In the genomic region with DNA sequence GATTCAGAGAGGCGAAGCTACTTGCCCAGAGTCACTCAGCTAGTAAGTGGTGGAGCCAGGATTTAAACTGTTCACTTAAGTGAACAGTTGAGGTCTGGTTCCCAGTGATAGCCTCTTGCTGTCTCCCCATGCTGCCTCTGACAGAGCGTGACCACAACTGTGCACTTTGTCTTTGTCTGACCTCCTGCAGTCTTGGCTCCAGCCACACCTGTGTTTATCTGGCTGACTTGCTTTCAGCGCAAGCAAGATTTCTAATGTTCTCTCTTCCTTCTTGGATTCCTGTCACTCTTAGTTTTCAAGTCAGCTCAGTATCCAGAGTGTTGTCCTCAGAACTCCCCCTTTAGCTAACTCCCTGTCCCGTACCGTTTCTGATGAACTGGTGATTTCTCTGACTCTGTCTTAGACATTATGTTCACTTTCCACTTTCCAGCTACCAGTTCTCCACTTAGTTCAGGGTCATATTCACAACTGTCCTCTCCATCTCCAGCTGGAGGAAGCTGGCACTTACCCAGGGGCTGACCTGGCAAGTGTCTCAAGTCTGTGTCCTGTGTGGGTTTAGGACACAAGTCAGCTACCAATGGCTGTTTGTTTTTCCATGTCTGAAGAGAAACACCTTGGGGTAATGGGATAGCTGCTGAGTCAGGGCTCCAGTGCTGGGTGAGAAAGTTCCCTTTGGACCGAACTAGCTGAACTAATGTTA, we compare ENCODE assay signal across 17 cellular contexts.
A peak's percentile ranks its signal among the peaks of the same experiment; 100 is the strongest.
DNase-seq lines count a peak whose midpoint lies in the region; ATAC-seq and TF ChIP-seq lines count a peak whose summit lies in the region.
"Had no signal": no experiment of that assay in that cellular context is flagged by ENCODE, and none has a peak within 500 bp of the region (broad histone marks: within the 10 kb centered on the region; RNA-seq: fewer than 3 reads in every experiment).

No MANE protein-coding gene starts in this region.

- peak overlapping the region; percentile 15 for H3K27ac ChIP-seq in parathyroid adenoma
- H3K27ac ChIP-seq: neural progenitor cell, skin epidermis had no signal

- H3K79me2 ChIP-seq in parathyroid adenoma, result no peaks in the 10 kb centered on the region

- peak; percentile 47 for DNase-seq in DMS79 (lab: John Stamatoyannopoulos, UW)
- DNase-seq in NCI-H146 treated with DMSO at 0.1 percent for 48 hours (lab: John Stamatoyannopoulos, UW; ENCODE audit: unreplicated experiment), result peak; percentile 39
- peak; percentile 24 for DNase-seq in ecto neural progenitor cell (ENCODE audit: low spot score)
- DNase-seq in stimulated activated CD4-positive, alpha-beta T cell treated with anti-CD3 and anti-CD28 coated beads, Interleukin-12 subunit alpha, Interleukin-12 subunit beta, amount 100 ng/mL, for 4 hours, result no peak
- DNase-seq in NCI-H1694 treated with DMSO at 0.1 percent for 48 hours (lab: John Stamatoyannopoulos, UW), result no peak
- DNase-seq in amygdala (lab: John Stamatoyannopoulos, UW), result no peak
- DNase-seq: activated CD4-positive, CD25-positive, alpha-beta regulatory T cell treated with anti-CD3 and anti-CD28 coated beads, Interleukin-2, amount 50 U/mL, for 72 hours; activated naive CD4-positive, alpha-beta T cell treated with anti-CD3 and anti-CD28 coated beads, Interleukin-2, amount 50 U/mL, for 16 hours; AML-193; DMS153; NCI-H1105; SIG-M5; stimulated activated naive CD8-positive, alpha-beta T cell treated with anti-CD3 and anti-CD28 coated beads, Interleukin-15, amount 100 ng/mL, for 72 hours had no signal

- no peak for ATAC-seq in GM21786 (IDR thresholded peaks at IDR 0.05; ENCODE audit: unreplicated experiment)
- ATAC-seq: stimulated activated naive CD8-positive, alpha-beta T cell treated with anti-CD3 and anti-CD28 coated beads, Interleukin-15, amount 100 ng/mL, for 72 hours had no signal

- no peaks in the 10 kb centered on the region for H3K27me3 ChIP-seq in parathyroid adenoma (ENCODE audit: control insufficient read depth, insufficient read depth, low read length)
- H3K27me3 ChIP-seq: neural progenitor cell had no signal

- no peak overlapping the region for H3K4me2 ChIP-seq in parathyroid adenoma (ENCODE audit: low read length)
- H3K4me2 ChIP-seq: neural progenitor cell had no signal

- H3K9me3 ChIP-seq in parathyroid adenoma (ENCODE audit: control insufficient read depth, low read length), result no peaks in the 10 kb centered on the region

- H3K4me1 ChIP-seq in parathyroid adenoma, result peaks cover 4% of the 10 kb centered on the region

- H2AFZ ChIP-seq in parathyroid adenoma, result peak overlapping the region; percentile 38
- H2AFZ ChIP-seq: neural progenitor cell had no signal

- H3K36me3 ChIP-seq in parathyroid adenoma (ENCODE audit: control insufficient read depth, insufficient read depth, low read length), result no peaks in the 10 kb centered on the region
- H3K36me3 ChIP-seq: neural progenitor cell had no signal

- no peak for TF ChIP-seq CTCF in parathyroid adenoma (IDR thresholded peaks at IDR 0.05)

- H3K4me3 ChIP-seq in parathyroid adenoma (ENCODE audit: low read depth, low read length), result no peak overlapping the region
- H3K4me3 ChIP-seq: neural progenitor cell, skin epidermis had no signal

- no peak overlapping the region for H3K9ac ChIP-seq in parathyroid adenoma
- H3K9ac ChIP-seq: neural progenitor cell had no signal

Comparison
In these comparisons a context has a peak if more than half of its experiments do, and no peak if none do; other contexts are left out.
1. DNase-seq: peak in DMS79 (single experiment), NCI-H146 treated with DMSO at 0.1 percent for 48 hours (single experiment) and ecto neural progenitor cell (single experiment); none in stimulated activated CD4-positive, alpha-beta T cell treated with anti-CD3 and anti-CD28 coated beads, Interleukin-12 subunit alpha, Interleukin-12 subunit beta, amount 100 ng/mL, for 4 hours (single experiment), NCI-H1694 treated with DMSO at 0.1 percent for 48 hours (single experiment) and amygdala (0 of 56).